9 cellular contexts compared by ENCODE assay signal in genomic region chr6:149962461-149963211, GRCh38. TPM values are rescaled to one million over a fixed set of nuclear protein-coding genes. Genes with fewer than 3 reads are reported as not detected.
DNase-seq lines count a peak whose midpoint lies in the region; ATAC-seq and TF ChIP-seq lines count a peak whose summit lies in the region.
"Had no signal": no experiment of that assay in that cellular context is flagged by ENCODE, and none has a peak within 500 bp of the region (broad histone marks: within the 10 kb centered on the region; RNA-seq: fewer than 3 reads in every experiment).

No MANE protein-coding gene starts in this region.

- H3K27me3 Mint-ChIP-seq in activated T-cell treated with anti-CD3 and anti-CD28 coated beads, Interleukin-2, amount 50 U/mL, for 4 hours (ENCODE audit: low read depth) = peaks cover 85% of the 10 kb centered on the region
- H3K27me3 Mint-ChIP-seq in stimulated activated naive CD8-positive, alpha-beta T cell treated with anti-CD3 and anti-CD28 coated beads, Interleukin-15, amount 100 ng/mL, for 72 hours = peaks cover 92% of the 10 kb centered on the region

- peak overlapping the region; percentile 84 for H3K4me3 ChIP-seq in iPS-18a (ENCODE audit: low read length)

- H3K9me3 ChIP-seq in iPS-18a (ENCODE audit: control insufficient read depth, low read depth, low read length) = no peaks in the 10 kb centered on the region
- H3K9me3 ChIP-seq: pancreas had no signal

- no peaks in the 10 kb centered on the region for H3K4me1 ChIP-seq in iPS-18a (ENCODE audit: control insufficient read depth, low read depth, low read length)

- H3K9me3 Mint-ChIP-seq in activated T-cell treated with anti-CD3 and anti-CD28 coated beads, Interleukin-2, amount 50 U/mL, for 4 hours = no peaks in the 10 kb centered on the region
- H3K9me3 Mint-ChIP-seq in stimulated activated naive CD8-positive, alpha-beta T cell treated with anti-CD3 and anti-CD28 coated beads, Interleukin-15, amount 100 ng/mL, for 72 hours = no peaks in the 10 kb centered on the region

- H3K9ac ChIP-seq in iPS-18a (ENCODE audit: low read length) = peak overlapping the region; percentile 83

- H3K36me3 ChIP-seq in iPS-18a (ENCODE audit: control insufficient read depth, low read depth, low read length) = no peaks in the 10 kb centered on the region
- H3K36me3 ChIP-seq: pancreas had no signal

- intact Hi-C loops in head of caudate nucleus (cut with DNase I) = no loop called here

- H3K27me3 ChIP-seq in iPS-18a (ENCODE audit: control insufficient read depth, insufficient read depth, low read length) = peaks cover 99% of the 10 kb centered on the region

- H3K4me3 Mint-ChIP-seq in activated T-cell treated with anti-CD3 and anti-CD28 coated beads, Interleukin-2, amount 50 U/mL, for 4 hours = peak overlapping the region; percentile 87
- peak overlapping the region; percentile 85 for H3K4me3 Mint-ChIP-seq in stimulated activated naive CD8-positive, alpha-beta T cell treated with anti-CD3 and anti-CD28 coated beads, Interleukin-15, amount 100 ng/mL, for 72 hours

- H3K27ac ChIP-seq in VCaP (peak overlapping the region; percentile 83), iPS-18a (ENCODE audit: low read length) (no peak overlapping the region)
- H3K27ac ChIP-seq: pancreas had no signal

- DNase-seq in activated T-cell treated with anti-CD3 and anti-CD28 coated beads, Interleukin-2, amount 50 U/mL, for 4 hours = no peak
- no peak for DNase-seq in activated T-cell treated with anti-CD3 and anti-CD28 coated beads for 4 hours
- no peak for DNase-seq in stimulated activated naive CD8-positive, alpha-beta T cell treated with anti-CD3 and anti-CD28 coated beads, Interleukin-15, amount 100 ng/mL, for 72 hours
- no peak for DNase-seq in head of caudate nucleus
- no peak for DNase-seq in stimulated activated CD4-positive, alpha-beta T cell treated with anti-CD3 and anti-CD28 coated beads, Interleukin-12 subunit alpha, Interleukin-12 subunit beta, amount 100 ng/mL, for 4 hours
- DNase-seq in NCI-H2227 treated with DMSO at 0.1 percent for 48 hours (lab: John Stamatoyannopoulos, UW) = no peak

- no peak for ATAC-seq in activated T-cell treated with anti-CD3 and anti-CD28 coated beads, Interleukin-2, amount 50 U/mL, for 4 hours
- no peak for ATAC-seq in stimulated activated naive CD8-positive, alpha-beta T cell treated with anti-CD3 and anti-CD28 coated beads, Interleukin-15, amount 100 ng/mL, for 72 hours

- H3K4me1 Mint-ChIP-seq in activated T-cell treated with anti-CD3 and anti-CD28 coated beads, Interleukin-2, amount 50 U/mL, for 4 hours (ENCODE audit: low read depth) = peaks cover 19% of the 10 kb centered on the region
- peaks cover 54% of the 10 kb centered on the region for H3K4me1 Mint-ChIP-seq in stimulated activated naive CD8-positive, alpha-beta T cell treated with anti-CD3 and anti-CD28 coated beads, Interleukin-15, amount 100 ng/mL, for 72 hours

- peak overlapping the region; percentile 97 to 98 for H3K27ac Mint-ChIP-seq in stimulated activated naive CD8-positive, alpha-beta T cell treated with anti-CD3 and anti-CD28 coated beads, Interleukin-15, amount 100 ng/mL, for 72 hours

- no peak for TF ChIP-seq CTCF in VCaP (conservative IDR thresholded peaks at IDR 0.05)

- H3K36me3 Mint-ChIP-seq in activated T-cell treated with anti-CD3 and anti-CD28 coated beads, Interleukin-2, amount 50 U/mL, for 4 hours (ENCODE audit: insufficient read depth) = no peaks in the 10 kb centered on the region

RNA-seq across cellular contexts. Expression of gene ULBP1, which starts 1.1 kb away (rescaled TPM):
- 1 to 10 TPM in 2 of 3 donors, under 1 TPM in 1; 0.83 to 1.3 (median 1.2) TPM for total RNA-seq in activated T-cell treated with anti-CD3 and anti-CD28 coated beads, Interleukin-2, amount 50 U/mL, for 4 hours

RNA-seq across cellular contexts. Expression of gene ULBP2, which starts 20.8 kb away (rescaled TPM):
- under 1 TPM; 0.43 to 0.87 (median 0.51) TPM for total RNA-seq in activated T-cell treated with anti-CD3 and anti-CD28 coated beads, Interleukin-2, amount 50 U/mL, for 4 hours

RNA-seq across cellular contexts. Expression of gene RAET1G, which starts 39.7 kb away (rescaled TPM):
- not detected for total RNA-seq in activated T-cell treated with anti-CD3 and anti-CD28 coated beads, Interleukin-2, amount 50 U/mL, for 4 hours
